1 cellular context compared by ENCODE assay signal in genomic region chr1:212261361-212261929, GRCh38.
TF ChIP-seq lines count a peak whose summit lies in the region.

No MANE protein-coding gene starts in this region.

TF ChIP-seq in K562, 482 proteins besides CTCF, POLR2A, EP300 and RAD21 (continued from another document and continues in another):
- TF ChIP-seq ZMIZ1 (IDR thresholded peaks at IDR 0.05; ENCODE audit: low read depth in 2 of 2, low read length in 2 of 2) = no peak
- no peak for TF ChIP-seq ZNF75A (CRISPR knock-in tag; IDR thresholded peaks at IDR 0.05)
- peak; percentile 57 for TF ChIP-seq GATA2 (CRISPR knock-in tag; IDR thresholded peaks at IDR 0.05)
- TF ChIP-seq GTF2E2 (tag; IDR thresholded peaks at IDR 0.05) = no peak
- no peak for TF ChIP-seq RNF219 (CRISPR knock-in tag; IDR thresholded peaks at IDR 0.05)
- TF ChIP-seq TCF7 (IDR thresholded peaks at IDR 0.05; ENCODE audit: borderline replicate concordance) = no peak
- TF ChIP-seq SREBF1 (IDR thresholded peaks at IDR 0.05; ENCODE audit: borderline replicate concordance, low read depth, low read length) = no peak
- TF ChIP-seq RHOXF2B (CRISPR knock-in tag; conservative IDR thresholded peaks at IDR 0.05) = 0 out of 2 replicates have a peak, but pooled peaks have one; percentile 33
- no peak for TF ChIP-seq IRF9 (tag; IDR thresholded peaks at IDR 0.05)
- 0 out of 2 replicates have a peak, but pooled peaks have one; percentile 12 for TF ChIP-seq DEAF1 (CRISPR knock-in tag; IDR thresholded peaks at IDR 0.05)
- no peak for TF ChIP-seq ZNF398 (CRISPR knock-in tag; IDR thresholded peaks at IDR 0.05)
- no peak for TF ChIP-seq KLF13 (tag; IDR thresholded peaks at IDR 0.05; ENCODE audit: borderline replicate concordance, low read depth)
- no peak for TF ChIP-seq RREB1 (CRISPR knock-in tag; IDR thresholded peaks at IDR 0.05)
- TF ChIP-seq E2F8 (IDR thresholded peaks at IDR 0.05; ENCODE audit: low read depth, partially characterized antibody) = no peak
- TF ChIP-seq SAFB2 (IDR thresholded peaks at IDR 0.05; ENCODE audit: borderline replicate concordance, low read depth, low read length, severe bottlenecking) = no peak
- 0 out of 2 replicates have a peak, but pooled peaks have one; percentile 5 for TF ChIP-seq HMBOX1 (IDR thresholded peaks at IDR 0.05)
- no peak for TF ChIP-seq MAZ (CRISPR knock-in tag; conservative IDR thresholded peaks at IDR 0.05 in 1 of 2, IDR thresholded peaks at IDR 0.05 in 1 of 2)
- no peak for TF ChIP-seq HIVEP1 (CRISPR knock-in tag; IDR thresholded peaks at IDR 0.05)
- no peak for TF ChIP-seq ZNF197 (CRISPR knock-in tag; IDR thresholded peaks at IDR 0.05; ENCODE audit: low read depth)
- TF ChIP-seq USF2 (CRISPR knock-in tag; IDR thresholded peaks at IDR 0.05) = no peak
- no peak for TF ChIP-seq RB1 (IDR thresholded peaks at IDR 0.05; ENCODE audit: low read depth)
- no peak for TF ChIP-seq GTF3C2 (IDR thresholded peaks at IDR 0.05; ENCODE audit: borderline replicate concordance, extremely low read depth, insufficient read length)
- TF ChIP-seq MAX (CRISPR knock-in tag; IDR thresholded peaks at IDR 0.05) = no peak
- no peak for TF ChIP-seq ZNF699 (CRISPR knock-in tag; IDR thresholded peaks at IDR 0.05; ENCODE audit: insufficient replicate concordance)
- TF ChIP-seq TRIM28 (IDR thresholded peaks at IDR 0.05) = no peak
